ENCODE assay signal across 1 cellular context in genomic region chr6:143510991-143511891, GRCh38.
TF ChIP-seq lines count a peak whose summit lies in the region.

FUCA2 (minus strand) TSS chr6:143511720; CDS start chr6:143511634, 86 bp downstream.

TF ChIP-seq in K562, 482 proteins besides CTCF, POLR2A, EP300 and RAD21 (continued from another document and continues in another):
- TF ChIP-seq PRDM10 (IDR thresholded peaks at IDR 0.05; ENCODE audit: partially characterized antibody) (peak; percentile 61), CBX2 (IDR thresholded peaks at IDR 0.05; ENCODE audit: insufficient read depth, low read length, poor library complexity, severe bottlenecking) (no peak), ZNF780A (CRISPR knock-in tag; IDR thresholded peaks at IDR 0.05) (no peak), NFIX (CRISPR knock-in tag; IDR thresholded peaks at IDR 0.05; ENCODE audit: low read depth) (peak; percentile 48), HNRNPLL (IDR thresholded peaks at IDR 0.05; ENCODE audit: low read depth, low read length, poor library complexity, severe bottlenecking) (peak; percentile 50), TSHZ1 (CRISPR knock-in tag; IDR thresholded peaks at IDR 0.05) (no peak), ZFP1 (CRISPR knock-in tag; IDR thresholded peaks at IDR 0.05) (no peak), MITF (IDR thresholded peaks at IDR 0.05) (peak; percentile 54), RBM34 (IDR thresholded peaks at IDR 0.05; ENCODE audit: borderline replicate concordance, insufficient read depth, low read length) (no peak), E2F3 (CRISPR knock-in tag; IDR thresholded peaks at IDR 0.05) (peak; percentile 61; the same call in 1 of the 2 replicates), ZNF57 (CRISPR knock-in tag; IDR thresholded peaks at IDR 0.05) (0 out of 2 replicates have a peak, but pooled peaks have one; percentile 70), YBX1 (IDR thresholded peaks at IDR 0.05) (no peak), ZNF24 (IDR thresholded peaks at IDR 0.05) (no peak), CCNT2 (IDR thresholded peaks at IDR 0.05; ENCODE audit: borderline replicate concordance, extremely low read depth, insufficient read length, low read depth, low read length) (peak; percentile 84), ZNF778 (CRISPR knock-in tag; IDR thresholded peaks at IDR 0.05) (no peak), WHSC1 (IDR thresholded peaks at IDR 0.05; ENCODE audit: low read length) (no peak), CREB5 (CRISPR knock-in tag; IDR thresholded peaks at IDR 0.05) (no peak), ZNF766 (CRISPR knock-in tag; conservative IDR thresholded peaks at IDR 0.05) (no peak; the same call in 1 of the 2 replicates), BCOR (IDR thresholded peaks at IDR 0.05) (peak; percentile 86), KLF13 (tag; IDR thresholded peaks at IDR 0.05; ENCODE audit: borderline replicate concordance, low read depth) (no peak; the same call in 1 of the 2 replicates), ZFPM2 (CRISPR knock-in tag; IDR thresholded peaks at IDR 0.05) (no peak; the same call in 1 of the 2 replicates), HDAC3 (IDR thresholded peaks at IDR 0.05; ENCODE audit: borderline replicate concordance, partially characterized antibody) (no peak), MIER1 (IDR thresholded peaks at IDR 0.05; ENCODE audit: low read depth) (no peak), LEF1 (IDR thresholded peaks at IDR 0.05) (peak; percentile 70; the same call in 1 of the 2 replicates), ZNF592 (IDR thresholded peaks at IDR 0.05) (peak; percentile 84), ZC3H11A (IDR thresholded peaks at IDR 0.05; ENCODE audit: low read depth, low read length) (no peak), HOMEZ (CRISPR knock-in tag; IDR thresholded peaks at IDR 0.05) (no peak), PATZ1 (CRISPR knock-in tag; IDR thresholded peaks at IDR 0.05; ENCODE audit: borderline replicate concordance) (no peak), SIN3B (IDR thresholded peaks at IDR 0.05; ENCODE audit: low read depth) (peak; percentile 13; the same call in 1 of the 2 replicates), ZBTB11 (CRISPR knock-in tag; IDR thresholded peaks at IDR 0.05) (peak in 1 of 3 experiments; percentile 71; a peak in 2 of 6 replicates), ZNF134 (CRISPR knock-in tag; conservative IDR thresholded peaks at IDR 0.05) (peak; percentile 44; the same call in 1 of the 2 replicates), TEAD1 (CRISPR knock-in tag; IDR thresholded peaks at IDR 0.05) (peak in 1 of 2 experiments; percentile 90; a peak in 2 of 4 replicates), MTA1 (IDR thresholded peaks at IDR 0.05; ENCODE audit: borderline replicate concordance) (peak; percentile 64), L3MBTL2 (IDR thresholded peaks at IDR 0.05) (peak; percentile 95), POLR2H (tag; IDR thresholded peaks at IDR 0.05; ENCODE audit: low read depth) (peak; percentile 82), ZBTB7A (IDR thresholded peaks at IDR 0.05; ENCODE audit: borderline replicate concordance, control insufficient read depth, low read depth, low read length) (no peak; the same call in 1 of the 2 replicates)
